In the genomic region with DNA sequence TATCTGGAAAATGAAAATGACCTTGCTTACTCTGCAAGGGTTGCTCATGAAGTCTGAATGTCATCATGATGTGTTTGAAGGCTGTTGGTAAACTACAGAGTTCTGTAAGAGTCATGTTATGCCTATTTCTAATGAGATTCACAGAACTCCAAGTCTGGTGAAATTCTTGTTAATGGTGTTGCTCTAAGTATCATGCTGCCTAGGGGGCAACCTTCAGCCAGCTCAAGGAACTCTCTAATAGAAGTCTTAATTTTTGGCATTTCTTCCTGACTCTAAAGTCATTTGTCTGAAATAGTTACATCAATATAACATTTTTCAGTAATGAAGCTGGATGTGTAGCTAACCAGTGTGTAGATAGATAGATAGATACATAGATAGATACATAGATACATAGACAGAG, we compare ENCODE assay signal across 26 cellular contexts.
DNase-seq lines count a peak whose midpoint lies in the region; ATAC-seq and TF ChIP-seq lines count a peak whose summit lies in the region.
"Had no signal": no experiment of that assay in that cellular context is flagged by ENCODE, and none has a peak within 500 bp of the region (broad histone marks: within the 10 kb centered on the region; RNA-seq: fewer than 3 reads in every experiment).

No MANE protein-coding gene starts in this region.

- no peak overlapping the region for H2BK5ac ChIP-seq in mesenchymal stem cell (ENCODE audit: low read depth, low read length, poor library complexity, severe bottlenecking)

- H4K91ac ChIP-seq in mesenchymal stem cell (ENCODE audit: low read length), result no peak overlapping the region

- H3K4me3 ChIP-seq in cardiac muscle cell (no peak overlapping the region), astrocyte of the cerebellum (ENCODE audit: low read depth, low read length) (no peak overlapping the region), mesenchymal stem cell (ENCODE audit: insufficient read depth in 1 of 2, low read depth in 1 of 2, low read length in 2 of 2) (peak overlapping the region in 1 of 2 experiments; percentile 28)
- H3K4me3 ChIP-seq: left ventricle myocardium inferior, skin epidermis had no signal

- no peak overlapping the region for H2BK15ac ChIP-seq in mesenchymal stem cell (ENCODE audit: low read depth, poor library complexity, severe bottlenecking)

- no peaks in the 10 kb centered on the region for H3K79me1 ChIP-seq in mesenchymal stem cell (replicated peaks; ENCODE audit: low read length, poor library complexity, severe bottlenecking)

- TF ChIP-seq CTCF in cardiac muscle cell (IDR thresholded peaks at IDR 0.05; ENCODE audit: low read depth, low read length), result peak; percentile 17
- TF ChIP-seq CTCF in astrocyte of the cerebellum (IDR thresholded peaks at IDR 0.05; ENCODE audit: low read depth, low read length, missing control alignments), result peak; percentile 17

- no peak overlapping the region for H2BK120ac ChIP-seq in mesenchymal stem cell (ENCODE audit: low read depth, low read length)

- peak overlapping the region; percentile 8 for H3K9ac ChIP-seq in mesenchymal stem cell (ENCODE audit: low read length)
- H3K9ac ChIP-seq: KMS-11 had no signal

- H2AK5ac ChIP-seq in mesenchymal stem cell (ENCODE audit: low read length, severe bottlenecking), result no peak overlapping the region

- in situ Hi-C loops in astrocyte of the cerebellum (cut with HindIII; ENCODE audit: low sequenced_read_pairs), result no loop called here

- no peak for ATAC-seq in left ventricle myocardium superior
- ATAC-seq in GM21360 (IDR thresholded peaks at IDR 0.05; ENCODE audit: unreplicated experiment), result no peak
- ATAC-seq: activated CD8-positive, alpha-beta memory T cell treated with anti-CD3 and anti-CD28 coated beads, Interleukin-2, amount 10 ng/mL, durations not matched to agents 7 days and 5 days; activated T-helper 17 cell treated with anti-CD3 and anti-CD28 coated beads, Interleukin-2, amount 50 U/mL, for 72 hours; stimulated activated effector memory CD8-positive, alpha-beta T cell treated with anti-CD3 and anti-CD28 coated beads, Interleukin-12 subunit alpha, Interleukin-12 subunit beta, amount 100 ng/mL, for 72 hours had no signal

- intact Hi-C loops in left ventricle myocardium superior (cut with micrococcal nuclease), result no loop called here

- H3K9me3 ChIP-seq in cardiac muscle cell (ENCODE audit: low read depth) (no peaks in the 10 kb centered on the region), mesenchymal stem cell (ENCODE audit: control insufficient read depth, low read length) (no peaks in the 10 kb centered on the region)
- H3K9me3 ChIP-seq: BE2C, left ventricle myocardium inferior had no signal

- no peak overlapping the region for H3K27ac ChIP-seq in cardiac muscle cell
- no peak overlapping the region for H3K27ac ChIP-seq in mesenchymal stem cell (ENCODE audit: low read length, poor library complexity, severe bottlenecking)
- H3K27ac ChIP-seq: KMS-11, left ventricle myocardium inferior, skin epidermis had no signal

- H2AFZ ChIP-seq in mesenchymal stem cell (ENCODE audit: low read depth, low read length), result no peak overlapping the region

- no peak overlapping the region for H3K23ac ChIP-seq in mesenchymal stem cell (ENCODE audit: low read length in 2 of 2)

- no peak overlapping the region for H3K18ac ChIP-seq in mesenchymal stem cell (ENCODE audit: low read depth in 1 of 2, low read length in 2 of 2)

- no peak overlapping the region for H3K4me2 ChIP-seq in mesenchymal stem cell (ENCODE audit: low read length, poor library complexity, severe bottlenecking)
- H3K4me2 ChIP-seq: KMS-11 had no signal

- no peak overlapping the region for H3K14ac ChIP-seq in mesenchymal stem cell (ENCODE audit: low read length in 2 of 2)

- H3K4me1 ChIP-seq in cardiac muscle cell (ENCODE audit: low read depth) (no peaks in the 10 kb centered on the region), mesenchymal stem cell (ENCODE audit: control insufficient read depth, insufficient read depth, low read depth, low read length) (no peaks in the 10 kb centered on the region)
- H3K4me1 ChIP-seq: BE2C, left ventricle myocardium inferior had no signal

- DNase-seq in cardiac muscle cell (ENCODE audit: low read depth in 1 of 2, low spot score in 1 of 2) (peak in 1 of 2 donors; percentile 13), left ventricle myocardium superior (no peak), astrocyte of the cerebellum (ENCODE audit: low read depth) (no peak), mesenchymal stem cell (no peak), DMS53 treated with DMSO at 0.1 percent for 48 hours (lab: John Stamatoyannopoulos, UW; ENCODE audit: unreplicated experiment) (no peak)
- DNase-seq in stimulated activated CD4-positive, alpha-beta T cell treated with anti-CD3 and anti-CD28 coated beads, Interleukin-4, amount 100 ng/mL, for 4 hours, result no peak
- no peak for DNase-seq in activated CD4-positive, alpha-beta T cell treated with anti-CD3 and anti-CD28 coated beads, Interleukin-2, amount 50 U/mL, for 1 hour
- DNase-seq: activated CD4-positive, alpha-beta T cell treated with anti-CD3 and anti-CD28 coated beads, Interleukin-2, amount 10 ng/mL, durations not matched to agents 24 days and 14 days; activated CD8-positive, alpha-beta memory T cell treated with anti-CD3 and anti-CD28 coated beads, Interleukin-2, amount 10 ng/mL, durations not matched to agents 7 days and 5 days; activated naive CD8-positive, alpha-beta T cell treated with anti-CD3 and anti-CD28 coated beads, Interleukin-2, amount 10 ng/mL, durations not matched to agents 7 days and 5 days; BE2C; dermis blood vessel endothelial cell; foreskin melanocyte; GOT3; immature natural killer cell; left ventricle myocardium inferior; NCI-H1048; NCI-H2029; NCI-H345; nephron progenitor cell; stimulated activated CD4-positive, alpha-beta T cell treated with anti-CD3 and anti-CD28 coated beads, Interleukin-1b, Interleukin-23, amount 100 ng/mL, for 48 hours had no signal

- H2BK12ac ChIP-seq in mesenchymal stem cell (ENCODE audit: low read length in 2 of 2), result no peak overlapping the region

- H3K4ac ChIP-seq in mesenchymal stem cell (ENCODE audit: low read depth in 1 of 2, low read length in 2 of 2), result no peak overlapping the region

- H4K8ac ChIP-seq in mesenchymal stem cell (ENCODE audit: low read length), result no peak overlapping the region

- H3K27me3 ChIP-seq in cardiac muscle cell, result no peaks in the 10 kb centered on the region
- H3K27me3 ChIP-seq in mesenchymal stem cell (ENCODE audit: control insufficient read depth in 1 of 2, insufficient read depth in 1 of 2, low read length in 2 of 2), result no peaks in the 10 kb centered on the region
- H3K27me3 ChIP-seq: BE2C had no signal

- no peaks in the 10 kb centered on the region for H3K36me3 ChIP-seq in cardiac muscle cell
- no peaks in the 10 kb centered on the region for H3K36me3 ChIP-seq in mesenchymal stem cell (ENCODE audit: control insufficient read depth in 1 of 2, insufficient read depth in 2 of 2, low read depth in 1 of 2, low read length in 2 of 2)
- H3K36me3 ChIP-seq: BE2C, left ventricle myocardium inferior had no signal
